ENCODE assay signal across 8 cellular contexts in genomic region chr9:132671620-132672412, GRCh38. TPM values are rescaled to one million over a fixed set of nuclear protein-coding genes. Genes with fewer than 3 reads are reported as not detected.
A peak's percentile ranks its signal among the peaks of the same experiment; 100 is the strongest.
DNase-seq lines count a peak whose midpoint lies in the region; ATAC-seq and TF ChIP-seq lines count a peak whose summit lies in the region.

No MANE protein-coding gene starts in this region.

- no peak for TF ChIP-seq POLR2A in spleen (IDR thresholded peaks at IDR 0.05)

- H3F3A ChIP-seq in SU-DHL-6 (ENCODE audit: insufficient read depth): peaks cover 18% of the 10 kb centered on the region

- no peak overlapping the region for H2AFZ ChIP-seq in SU-DHL-6 (ENCODE audit: low read depth, low read length, severe bottlenecking)

- H3K9me2 ChIP-seq in SU-DHL-6 (replicated peaks; ENCODE audit: insufficient read depth, low read length): no peaks in the 10 kb centered on the region

- H3K9me3 ChIP-seq in SU-DHL-6 (ENCODE audit: insufficient read depth, low read length) (no peaks in the 10 kb centered on the region), spleen (no peaks in the 10 kb centered on the region)

- peak overlapping the region; percentile 97 for H3K4me3 ChIP-seq in SU-DHL-6 (ENCODE audit: insufficient read depth, low read length, poor library complexity, severe bottlenecking)
- H3K4me3 ChIP-seq in fibroblast of pulmonary artery (replicated peaks; ENCODE audit: low read depth, low read length): peak overlapping the region; percentile 98
- H3K4me3 ChIP-seq in spleen: peak overlapping the region in 7 of 8 donors; percentile 95 to 100 (median 99)

- DNase-seq in SIG-M5 treated with dmso at 0.1 percent for 504 hours (lab: John Stamatoyannopoulos, UW; ENCODE audit: unreplicated experiment): peak; percentile 11
- DNase-seq in SIG-M5 (lab: John Stamatoyannopoulos, UW): no peak
- no peak for DNase-seq in fibroblast of pulmonary artery (ENCODE audit: low read depth)
- DNase-seq in spleen: no peak
- DNase-seq in cerebellum (ENCODE audit: low spot score): no peak
- DNase-seq in DMS53 treated with DMSO at 0.1 percent for 48 hours (lab: John Stamatoyannopoulos, UW; ENCODE audit: unreplicated experiment): no peak

- TF ChIP-seq CTCF in SU-DHL-6 (IDR thresholded peaks at IDR 0.05; ENCODE audit: insufficient read depth, low read length, poor library complexity, severe bottlenecking) (no peak), fibroblast of pulmonary artery (IDR thresholded peaks at IDR 0.05; ENCODE audit: low read length, missing control alignments) (no peak), spleen (IDR thresholded peaks at IDR 0.05 in 8 of 11, conservative IDR thresholded peaks at IDR 0.05 in 3 of 11) (no peak)

- intact Hi-C loops in spleen (cut with DNase I; ENCODE audit: low total_unique reads): no loop called here

- 88 to 91% (median 88%) methylated on average over 6 of the region's 6 CpGs for WGBS in spleen, 5 donors

- H3K27ac ChIP-seq in SU-DHL-6 (ENCODE audit: low read depth, low read length): no peak overlapping the region
- no peak overlapping the region for H3K27ac ChIP-seq in spleen

- H3K36me3 ChIP-seq in SU-DHL-6 (ENCODE audit: low read length) (no peaks in the 10 kb centered on the region), spleen (no peaks in the 10 kb centered on the region)

- H4K20me1 ChIP-seq in SU-DHL-6 (ENCODE audit: low read depth, low read length): peaks cover 8% of the 10 kb centered on the region; the same call in 1 of the 2 replicates

- H3K4me1 ChIP-seq in spleen: peaks cover 16 to 74% (median 46%) of the 10 kb centered on the region in 6 donors

- peak overlapping the region; percentile 76 for H3K4me2 ChIP-seq in SU-DHL-6 (ENCODE audit: low read depth, low read length, poor library complexity, severe bottlenecking)

- no peak for ATAC-seq in GM21526 (IDR thresholded peaks at IDR 0.05; ENCODE audit: low FRiP score, unreplicated experiment)

- H3K79me2 ChIP-seq in SU-DHL-6 (ENCODE audit: insufficient read depth, low read length): peaks cover 94% of the 10 kb centered on the region

- H3K27me3 ChIP-seq in SU-DHL-6 (ENCODE audit: low read length) (no peaks in the 10 kb centered on the region), spleen (replicated peaks in 1 of 7) (no peaks in the 10 kb centered on the region)

- peak overlapping the region; percentile 94 for H3K9ac ChIP-seq in SU-DHL-6 (ENCODE audit: low read length)

RNA-seq across cellular contexts. Expression of gene GTF3C4, which starts 1.6 kb away (rescaled TPM):
- total RNA-seq in spleen (10 to 100 TPM in 6 of 7 donors, 1 to 10 TPM in 1; 9.3 to 11.7 (median 10.9) TPM), cerebellum (25.4 TPM)
- 1 to 10 TPM; 1.8 to 2.8 (median 2.1) TPM for polyA plus RNA-seq in spleen

RNA-seq across cellular contexts. Expression of gene DDX31, which starts 2.0 kb away (rescaled TPM):
- 10 to 100 TPM; 10.3 to 19.3 (median 16.1) TPM for total RNA-seq in spleen
- 10 to 100 TPM in 2 of 3 donors, 1 to 10 TPM in 1; 8.6 to 18.7 (median 11.0) TPM for polyA plus RNA-seq in spleen
- total RNA-seq in cerebellum: 21.4 TPM
